In the genomic region with DNA sequence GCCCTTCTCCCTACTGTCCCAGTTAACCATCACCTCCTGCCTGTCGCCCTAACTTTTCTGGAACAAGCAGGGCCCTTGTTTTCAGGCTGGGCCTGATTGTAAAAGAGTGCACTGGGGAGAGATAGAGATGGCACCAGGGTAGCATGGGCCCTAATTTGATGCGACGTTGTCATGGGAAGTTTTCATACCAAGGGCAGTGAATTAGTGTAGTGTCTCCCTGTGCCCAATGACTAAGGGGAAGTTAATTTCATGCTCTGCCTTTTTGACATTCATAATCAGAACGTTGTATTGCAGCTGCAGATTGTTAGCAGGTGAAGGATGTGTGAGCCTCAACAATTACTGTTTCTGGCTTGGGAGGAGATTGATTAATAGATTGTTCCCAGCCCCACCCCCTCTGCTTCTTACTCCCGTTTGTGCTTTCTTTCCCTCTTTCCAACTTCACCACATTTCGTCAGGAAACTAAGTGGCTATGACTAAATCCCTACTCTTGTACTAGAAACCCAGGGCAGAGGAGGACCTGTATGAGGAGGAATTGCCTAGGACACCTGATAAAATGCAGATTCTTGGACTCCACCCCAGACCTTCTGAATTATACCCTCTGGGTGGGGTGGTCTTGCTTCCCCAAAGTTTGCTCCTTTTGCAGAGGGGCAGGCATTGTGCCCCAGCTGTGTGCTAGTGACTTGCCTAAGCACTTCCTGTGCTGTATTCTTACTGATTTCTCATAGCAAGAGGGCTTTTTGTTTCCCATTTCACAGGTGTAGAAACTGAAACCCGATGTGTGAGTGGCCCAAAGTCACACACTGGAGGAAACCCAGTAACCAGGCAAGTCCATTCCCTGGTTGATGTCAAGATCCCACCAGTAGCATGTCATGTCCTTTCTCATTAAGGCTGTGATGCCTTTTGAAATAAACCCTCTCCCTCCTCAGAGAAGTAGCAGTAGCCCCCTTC, we compare ENCODE assay signal across 10 cellular contexts. TPM values are rescaled to one million over a fixed set of nuclear protein-coding genes. Genes with fewer than 3 reads are reported as not detected.
DNase-seq lines count a peak whose midpoint lies in the region; ATAC-seq and TF ChIP-seq lines count a peak whose summit lies in the region.
"Had no signal": no experiment of that assay in that cellular context is flagged by ENCODE, and none has a peak within 500 bp of the region (broad histone marks: within the 10 kb centered on the region; RNA-seq: fewer than 3 reads in every experiment).

No MANE protein-coding gene starts in this region.

- H3K9me3 Mint-ChIP-seq in brain, result no peaks in the 10 kb centered on the region
- H3K9me3 Mint-ChIP-seq: stimulated activated naive CD8-positive, alpha-beta T cell treated with anti-CD3 and anti-CD28 coated beads, Interleukin-15, Interleukin-2, amounts not matched to agents 100 ng/mL and 50 ng/mL, for 24 hours had no signal

- ATAC-seq in GM18502 (IDR thresholded peaks at IDR 0.05; ENCODE audit: poor library complexity, unreplicated experiment) (peak; percentile 82), GM21360 (IDR thresholded peaks at IDR 0.05; ENCODE audit: unreplicated experiment) (peak; percentile 90), HG03159 (IDR thresholded peaks at IDR 0.05; ENCODE audit: unreplicated experiment) (peak; percentile 88)

- TF ChIP-seq CTCF in brain (conservative IDR thresholded peaks at IDR 0.05), result no peak

- H3K4me3 Mint-ChIP-seq in brain, result no peak overlapping the region
- H3K4me3 Mint-ChIP-seq: stimulated activated naive CD8-positive, alpha-beta T cell treated with anti-CD3 and anti-CD28 coated beads, Interleukin-15, Interleukin-2, amounts not matched to agents 100 ng/mL and 50 ng/mL, for 24 hours had no signal

- peak overlapping the region in 3 of 5 experiments; percentile 33 to 71 (median 36) for H3K27ac Mint-ChIP-seq in brain
- H3K27ac Mint-ChIP-seq: stimulated activated naive CD8-positive, alpha-beta T cell treated with anti-CD3 and anti-CD28 coated beads, Interleukin-15, Interleukin-2, amounts not matched to agents 100 ng/mL and 50 ng/mL, for 24 hours had no signal

- DNase-seq in SHP77 (lab: John Stamatoyannopoulos, UW) (no peak), NCI-H2029 treated with DMSO at 0.1 percent for 48 hours (lab: John Stamatoyannopoulos, UW) (no peak), Ammon's horn (ENCODE audit: low spot score) (no peak), NCI-H748 (lab: John Stamatoyannopoulos, UW; ENCODE audit: unreplicated experiment) (no peak)
- DNase-seq: occipital lobe had no signal

- no peaks in the 10 kb centered on the region for H3K27me3 Mint-ChIP-seq in brain

- peaks cover 15% of the 10 kb centered on the region for H3K36me3 Mint-ChIP-seq in brain

- H3K4me1 Mint-ChIP-seq in brain, result peaks cover 95% of the 10 kb centered on the region

RNA-seq across cellular contexts. Expression of gene DAB2IP, which starts 56.3 kb away (rescaled TPM):
- polyA plus RNA-seq in brain (ENCODE audit: insufficient read depth, low read depth, low replicate concordance), result 33.1 TPM
